9 cellular contexts compared by ENCODE assay signal in genomic region chr10:52729259-52730104, GRCh38. TPM values are rescaled to one million over a fixed set of nuclear protein-coding genes. Genes with fewer than 3 reads are reported as not detected.
DNase-seq lines count a peak whose midpoint lies in the region; ATAC-seq and TF ChIP-seq lines count a peak whose summit lies in the region.
"Had no signal": no experiment of that assay in that cellular context is flagged by ENCODE, and none has a peak within 500 bp of the region (broad histone marks: within the 10 kb centered on the region; RNA-seq: fewer than 3 reads in every experiment).

No MANE protein-coding gene starts in this region.

- H3K36me3 Mint-ChIP-seq in naive thymus-derived CD4-positive, alpha-beta T cell, result no peaks in the 10 kb centered on the region
- H3K36me3 Mint-ChIP-seq: activated naive CD8-positive, alpha-beta T cell had no signal

- peaks cover 0 to 6% (median 3%) of the 10 kb centered on the region in 11 donors for H3K9me3 Mint-ChIP-seq in naive thymus-derived CD4-positive, alpha-beta T cell

- H3K4me1 Mint-ChIP-seq in naive thymus-derived CD4-positive, alpha-beta T cell, result no peaks in the 10 kb centered on the region

- intact Hi-C loops in Right ventricle myocardium superior (cut with DNase I), result loop anchor here (2.0 kb wide), 1 partner anchor 85 kb away; no protein-coding TSS in a partner anchor
- intact Hi-C loops in cardiac septum (cut with DNase I), result loop anchor here (2.0 kb wide), 1 partner anchor 85 kb away; no protein-coding TSS in a partner anchor
- intact Hi-C loops in left colon (cut with DNase I, micrococcal nuclease), result loop anchor here in 1 of 2 donors (5.0 kb wide), 1 partner anchor 82 kb away; no protein-coding TSS in a partner anchor
- intact Hi-C loops in naive thymus-derived CD4-positive, alpha-beta T cell (cut with micrococcal nuclease), result loop anchor here in 1 of 2 donors (1.0 kb wide), 1 partner anchor 85 kb away; no protein-coding TSS in a partner anchor

- no peak overlapping the region for H3K27ac ChIP-seq in naive thymus-derived CD4-positive, alpha-beta T cell (ENCODE audit: low read depth, low read length)

- DNase-seq in Right ventricle myocardium superior (no peak), cardiac septum (ENCODE audit: low spot score) (no peak), astrocyte of the hippocampus (ENCODE audit: low read depth, low spot score) (peak; percentile 46), left colon (no peak)
- no peak for DNase-seq in naive thymus-derived CD4-positive, alpha-beta T cell
- no peak for DNase-seq in NK-92 treated with Interleukin-12 subunit alpha and Interleukin-12 subunit beta, amount 100 ng/mL, for 24 hours (lab: John Stamatoyannopoulos, UW)

- H3K27me3 Mint-ChIP-seq in naive thymus-derived CD4-positive, alpha-beta T cell, result no peaks in the 10 kb centered on the region
- H3K27me3 Mint-ChIP-seq: activated naive CD8-positive, alpha-beta T cell had no signal

- H3K27ac Mint-ChIP-seq in naive thymus-derived CD4-positive, alpha-beta T cell, result no peak overlapping the region
- H3K27ac Mint-ChIP-seq: activated naive CD8-positive, alpha-beta T cell had no signal

- no peaks in the 10 kb centered on the region for H3K9me3 ChIP-seq in naive thymus-derived CD4-positive, alpha-beta T cell (ENCODE audit: control insufficient read depth in 2 of 3, low read length in 3 of 3)

- CTCF ChIA-PET in naive thymus-derived CD4-positive, alpha-beta T cell (lab: Charles Lee), result no interaction called here

- H3K36me3 ChIP-seq in naive thymus-derived CD4-positive, alpha-beta T cell (ENCODE audit: control insufficient read depth in 2 of 3, insufficient read depth in 3 of 3, low read length in 3 of 3), result no peaks in the 10 kb centered on the region

- no peaks in the 10 kb centered on the region for H3K27me3 ChIP-seq in naive thymus-derived CD4-positive, alpha-beta T cell (ENCODE audit: control insufficient read depth in 2 of 2, insufficient read depth in 2 of 2, low read length in 2 of 2)

- POLR2A ChIA-PET in naive thymus-derived CD4-positive, alpha-beta T cell (lab: Charles Lee), result no interaction called here

- no peak overlapping the region for H3K4me3 ChIP-seq in naive thymus-derived CD4-positive, alpha-beta T cell (ENCODE audit: low read length)

- no peak overlapping the region for H3K4me3 Mint-ChIP-seq in naive thymus-derived CD4-positive, alpha-beta T cell
- H3K4me3 Mint-ChIP-seq: activated naive CD8-positive, alpha-beta T cell had no signal

- peak; percentile 69 for TF ChIP-seq CTCF in LNCAP (IDR thresholded peaks at IDR 0.05)

- H3K4me1 ChIP-seq in naive thymus-derived CD4-positive, alpha-beta T cell (ENCODE audit: control insufficient read depth in 2 of 2, insufficient read depth in 2 of 2, low read length in 2 of 2), result no peaks in the 10 kb centered on the region

- peak; percentile 64 for ATAC-seq in Right ventricle myocardium superior (ENCODE audit: poor library complexity)
- peak; percentile 46 for ATAC-seq in left colon
- ATAC-seq in naive thymus-derived CD4-positive, alpha-beta T cell, result no peak
- ATAC-seq in GM19452 (IDR thresholded peaks at IDR 0.05; ENCODE audit: unreplicated experiment), result no peak

RNA-seq across cellular contexts. Expression of gene MBL2, which starts 43.1 kb away (rescaled TPM):
- not detected for total RNA-seq in Right ventricle myocardium superior
- total RNA-seq in cardiac septum, result not detected
- total RNA-seq in left colon, result not detected
- not detected for total RNA-seq in naive thymus-derived CD4-positive, alpha-beta T cell
- polyA plus RNA-seq in naive thymus-derived CD4-positive, alpha-beta T cell, result not detected

Comparison
In these comparisons a context has a peak if more than half of its experiments do, and no peak if none do; other contexts are left out.
1. ATAC-seq: peak in Right ventricle myocardium superior (single experiment) and left colon (single experiment); none in naive thymus-derived CD4-positive, alpha-beta T cell (single experiment) and GM19452 (single experiment).